Comparison of ENCODE assay signal across 8 cellular contexts in the genomic region with DNA sequence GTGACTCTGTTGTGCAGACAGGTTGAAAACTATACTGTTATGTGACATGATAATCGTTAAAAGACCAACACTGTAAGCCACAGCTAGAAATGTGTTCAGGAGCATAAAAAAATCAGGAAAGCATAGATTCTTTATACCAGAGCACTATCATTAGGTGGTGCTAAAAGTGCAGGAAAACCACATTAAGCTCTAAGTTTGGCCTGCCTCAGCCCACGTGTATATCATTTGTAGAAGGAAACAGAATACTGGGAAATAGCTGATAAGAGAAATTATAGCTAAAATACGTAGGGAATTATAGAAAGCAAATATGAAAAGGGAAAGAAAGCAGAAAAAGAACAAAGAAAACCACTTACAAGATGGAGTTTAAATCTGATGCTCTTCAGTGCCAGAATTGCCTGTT. TPM values are rescaled to one million over a fixed set of nuclear protein-coding genes. Genes with fewer than 3 reads are reported as not detected.
DNase-seq lines count a peak whose midpoint lies in the region; ATAC-seq and TF ChIP-seq lines count a peak whose summit lies in the region.

No MANE protein-coding gene starts in this region.

- no peak overlapping the region for H2AK5ac ChIP-seq in neuronal stem cell (ENCODE audit: low read depth, low read length)

- H2BK120ac ChIP-seq in neuronal stem cell (ENCODE audit: low read depth, low read length), result no peak overlapping the region

- no peak overlapping the region for H2AFZ ChIP-seq in neuronal stem cell (ENCODE audit: low read length)

- H3K9ac ChIP-seq in neuronal stem cell (ENCODE audit: low read depth, low read length, poor library complexity), result no peak overlapping the region

- H3K36me3 ChIP-seq in lung (ENCODE audit: control insufficient read depth in 2 of 2, insufficient read depth in 2 of 2, low read length in 2 of 2), result no peaks in the 10 kb centered on the region
- no peaks in the 10 kb centered on the region for H3K36me3 ChIP-seq in neuronal stem cell (replicated peaks in 1 of 2; ENCODE audit: control insufficient read depth in 2 of 2, insufficient read depth in 2 of 2, low read length in 2 of 2)

- no peaks in the 10 kb centered on the region for H3K9me3 ChIP-seq in lung (ENCODE audit: control insufficient read depth in 2 of 2, insufficient read depth in 1 of 2, low read length in 1 of 2)
- H3K9me3 ChIP-seq in neuronal stem cell (replicated peaks in 1 of 2; ENCODE audit: control insufficient read depth in 2 of 2, insufficient read depth in 1 of 2, low read depth in 1 of 2, low read length in 2 of 2), result no peaks in the 10 kb centered on the region

- no peak overlapping the region for H3K27ac ChIP-seq in lung (ENCODE audit: low read depth in 1 of 2, low read length in 1 of 2)
- H3K27ac ChIP-seq in neuronal stem cell (replicated peaks; ENCODE audit: low read length), result no peak overlapping the region

- H3K27me3 ChIP-seq in lung (ENCODE audit: control insufficient read depth, insufficient read depth) (no peaks in the 10 kb centered on the region), neuronal stem cell (ENCODE audit: control insufficient read depth in 3 of 3, insufficient read depth in 3 of 3, low read depth in 1 of 3, low read length in 3 of 3) (no peaks in the 10 kb centered on the region)

- H3K4me3 ChIP-seq in lung, result no peak overlapping the region
- H3K4me3 ChIP-seq in neuronal stem cell (ENCODE audit: low read length in 2 of 2), result no peak overlapping the region

- H3K4me2 ChIP-seq in neuronal stem cell (ENCODE audit: insufficient read depth, low read length, poor library complexity, severe bottlenecking), result no peak overlapping the region

- H2BK12ac ChIP-seq in neuronal stem cell (ENCODE audit: low read length), result no peak overlapping the region

- ATAC-seq in lung (ENCODE audit: insufficient read depth, low FRiP score), result no peak
- ATAC-seq in HG03520 (IDR thresholded peaks at IDR 0.05; ENCODE audit: unreplicated experiment), result no peak

- peak; percentile 20 for TF ChIP-seq CTCF in lung (IDR thresholded peaks at IDR 0.05; ENCODE audit: control extremely low read depth, extremely low read depth)

- H4K8ac ChIP-seq in neuronal stem cell (ENCODE audit: low read depth, low read length), result no peak overlapping the region

- no peaks in the 10 kb centered on the region for H3K4me1 ChIP-seq in lung (ENCODE audit: control insufficient read depth in 2 of 2, insufficient read depth in 2 of 2, low read length in 2 of 2)
- H3K4me1 ChIP-seq in neuronal stem cell (ENCODE audit: control insufficient read depth in 2 of 2, insufficient read depth in 1 of 2, low read depth in 1 of 2, low read length in 2 of 2), result no peaks in the 10 kb centered on the region

- H3K14ac ChIP-seq in neuronal stem cell (ENCODE audit: low read length), result no peak overlapping the region

- WGBS in lung, 2 donors, result 14% methylated on average over 3 of the region's 3 CpGs
- no CpG with 5 or more reads among the region's 3 CpGs for WGBS in neuronal stem cell (ENCODE audit: extremely low coverage in 2 of 2, insufficient read length in 2 of 2, insufficient replicate concordance in 1 of 2), 2 donors

- H3K18ac ChIP-seq in neuronal stem cell (ENCODE audit: low read length), result no peak overlapping the region

- H2BK15ac ChIP-seq in neuronal stem cell (ENCODE audit: low read length), result no peak overlapping the region

- no peaks in the 10 kb centered on the region for H3K79me1 ChIP-seq in neuronal stem cell (ENCODE audit: low read depth, low read length)

- no peak overlapping the region for H2BK5ac ChIP-seq in neuronal stem cell (ENCODE audit: low read length)

- no peak overlapping the region for H4K91ac ChIP-seq in neuronal stem cell (ENCODE audit: low read depth, low read length, poor library complexity)

- no peak overlapping the region for H3K23ac ChIP-seq in neuronal stem cell (ENCODE audit: low read depth, low read length, poor library complexity)

- H3K4ac ChIP-seq in neuronal stem cell (ENCODE audit: low read length), result no peak overlapping the region

- peak; percentile 71 for DNase-seq in DMS53 (lab: John Stamatoyannopoulos, UW)
- DNase-seq in LoVo (ENCODE audit: low spot score), result peak; percentile 27
- DNase-seq in astrocyte of the hippocampus (ENCODE audit: low read depth, low spot score), result peak; percentile 64
- DNase-seq in lung (ENCODE audit: low spot score), result no peak
- no peak for DNase-seq in NCI-H2029 (lab: John Stamatoyannopoulos, UW)
- DNase-seq in NCI-H128 (lab: John Stamatoyannopoulos, UW; ENCODE audit: unreplicated experiment), result no peak
- DNase-seq in neuronal stem cell (ENCODE audit: low spot score), result no peak

RNA-seq across cellular contexts. Expression of a gene that starts 26.5 kb away (rescaled TPM):
- total RNA-seq in lung, result 10 to 100 TPM; 11.5 to 16.9 TPM
- polyA plus RNA-seq in lung, result 10 to 100 TPM; 10.6 to 18.3 TPM
- polyA plus RNA-seq in neuronal stem cell (2013, experiment 1 of 2), result 30.9 TPM
- 31.7 TPM for polyA plus RNA-seq in neuronal stem cell (2013, experiment 2 of 2)

Comparison
In these comparisons a context has a peak if more than half of its experiments do, and no peak if none do; other contexts are left out.
1. DNase-seq: peak in DMS53 (single experiment), LoVo (single experiment) and astrocyte of the hippocampus (single experiment); none in lung (single experiment), NCI-H2029 (single experiment), NCI-H128 (single experiment) and neuronal stem cell (single experiment).